In the genomic region with DNA sequence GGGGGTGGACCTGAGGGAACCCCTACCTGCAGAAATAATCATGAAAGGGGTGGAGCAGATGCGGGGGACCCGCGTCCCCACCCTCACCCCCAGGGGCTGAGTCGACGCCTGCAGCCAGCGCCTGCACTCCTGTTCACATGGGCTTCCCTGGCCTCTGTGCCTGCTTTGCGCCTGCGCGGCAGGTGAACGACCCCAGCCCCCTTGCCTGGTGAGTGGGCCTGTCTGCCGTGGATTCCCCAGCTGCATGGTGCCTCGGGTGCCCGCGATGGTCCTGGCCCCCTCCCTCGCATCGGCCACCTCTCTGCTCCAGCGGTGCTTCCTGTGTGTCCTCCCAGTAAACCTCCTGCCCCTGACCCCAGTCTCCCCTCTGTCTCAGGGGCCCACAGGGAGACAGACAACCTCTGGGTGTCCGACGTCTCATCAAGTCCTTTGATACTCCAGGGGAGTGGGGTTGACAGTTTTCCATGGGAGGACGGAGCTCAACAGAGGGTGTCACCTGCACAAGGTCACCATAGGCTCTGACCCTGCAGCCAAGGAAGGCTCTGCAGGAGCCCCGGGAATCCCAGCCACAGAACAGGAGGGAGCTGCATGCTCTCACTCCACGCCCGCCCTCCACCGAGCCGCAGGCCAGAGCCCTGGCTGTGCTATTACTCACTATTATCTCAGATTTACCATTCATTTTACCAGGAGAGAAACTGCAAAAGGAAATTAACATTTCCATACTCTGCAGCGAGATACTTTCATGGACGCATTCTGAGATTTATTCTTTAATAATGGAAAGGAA, we compare ENCODE assay signal across 24 cellular contexts. TPM values are rescaled to one million over a fixed set of nuclear protein-coding genes. Genes with fewer than 3 reads are reported as not detected.
"Had no signal": no experiment of that assay in that cellular context is flagged by ENCODE, and none has a peak within 500 bp of the region (broad histone marks: within the 10 kb centered on the region; RNA-seq: fewer than 3 reads in every experiment).

No MANE protein-coding gene starts in this region.

- H3K36me3 ChIP-seq: MG63 had no signal

- H3K27ac ChIP-seq: HL-60 had no signal

- H3K4me3 ChIP-seq: MG63 had no signal

- H3K27me3 ChIP-seq: MG63 had no signal

- H3K4me2 ChIP-seq: SK-N-SH had no signal

- DNase-seq: IMR-90, Karpas-422, KG1, MG63, NCI-H1092, NCI-H1105 treated with DMSO at 0.1 percent for 48 hours, NCI-H1417 treated with DMSO at 0.1 percent for 48 hours, NCI-H146, NCI-H1694 treated with DMSO at 0.1 percent for 48 hours, NCI-H1930, NCI-H2081, NCI-H2107, NCI-H226, NCI-H446, NCI-H510A, NCI-H524 treated with DMSO at 0.1 percent for 48 hours, NCI-H69, NCI-H774, RPMI8226, SHP77, SK-N-SH, SW 1271 had no signal

- H3K9me3 ChIP-seq: MG63, SK-N-SH had no signal

- H3K9ac ChIP-seq: SK-N-SH had no signal

RNA-seq across cellular contexts. Expression of gene NTSR1, which starts 18.6 kb away (rescaled TPM):
- total RNA-seq: SK-MEL-5 had no signal
